8 cellular contexts compared by ENCODE assay signal in the genomic region with DNA sequence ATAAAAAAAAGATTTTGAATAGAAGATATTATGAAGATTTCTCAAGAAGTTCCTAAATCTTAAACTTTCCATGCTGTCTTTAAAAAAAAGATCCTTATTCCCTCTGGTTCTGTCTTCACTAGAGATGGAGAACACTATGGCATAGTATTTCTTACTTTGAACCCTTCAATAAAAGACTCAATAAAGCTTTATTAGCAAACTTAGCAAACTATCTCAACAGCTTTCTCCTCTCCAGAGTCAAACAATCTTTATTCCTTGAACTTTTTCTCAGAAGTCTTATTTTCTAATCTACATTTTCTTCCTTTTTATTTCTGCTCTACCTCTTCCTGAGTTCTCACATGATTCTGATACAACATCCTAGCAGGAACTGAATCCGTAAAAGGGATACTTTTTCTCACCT. TPM values are rescaled to one million over a fixed set of nuclear protein-coding genes. Genes with fewer than 3 reads are reported as not detected.
"Had no signal": no experiment of that assay in that cellular context is flagged by ENCODE, and none has a peak within 500 bp of the region (broad histone marks: within the 10 kb centered on the region; RNA-seq: fewer than 3 reads in every experiment).

No MANE protein-coding gene starts in this region.

- H3K9ac ChIP-seq: KMS-11 had no signal

- ATAC-seq: HepG2 had no signal

- H3K4me2 ChIP-seq: KMS-11 had no signal

- DNase-seq: IMR-90, KBM-7, KG1 had no signal

- FAIRE-seq: HepG2 had no signal

- H3K27me3 Mint-ChIP-seq: IgD-negative memory B cell had no signal

- H3K27ac Mint-ChIP-seq: IgD-negative memory B cell had no signal

- H3K9me3 Mint-ChIP-seq: IgD-negative memory B cell had no signal

- H3K27ac ChIP-seq: HL-60, KMS-11 had no signal

- H3K4me3 Mint-ChIP-seq: IgD-negative memory B cell had no signal

RNA-seq across cellular contexts. Expression of gene P4HA3, which starts 21.8 kb away (rescaled TPM):
- total RNA-seq: HepG2, HT-29 had no signal
- polyA plus RNA-seq: HepG2, IgD-negative memory B cell had no signal
